ENCODE assay signal across 35 cellular contexts in the genomic region with DNA sequence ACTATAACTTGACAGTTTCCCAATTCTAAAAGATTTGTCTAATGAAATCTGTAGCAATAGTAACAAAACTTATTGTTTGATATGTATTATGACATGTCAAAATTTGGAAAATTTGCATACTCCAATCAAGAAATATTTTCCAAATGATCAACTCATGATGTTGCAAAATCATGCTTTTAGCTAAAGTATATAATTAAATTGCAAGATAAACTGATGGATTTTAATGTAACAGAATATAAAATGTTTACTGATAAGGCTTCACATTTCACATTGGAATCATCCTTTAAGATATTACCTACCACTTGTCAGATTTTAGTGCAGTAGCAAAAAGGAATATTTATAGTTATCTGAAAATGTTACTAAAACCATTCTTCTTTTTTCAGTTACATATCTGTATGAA.
DNase-seq lines count a peak whose midpoint lies in the region; ATAC-seq, FAIRE-seq and TF ChIP-seq lines count a peak whose summit lies in the region.
"Had no signal": no experiment of that assay in that cellular context is flagged by ENCODE, and none has a peak within 500 bp of the region (broad histone marks: within the 10 kb centered on the region; RNA-seq: fewer than 3 reads in every experiment).

No MANE protein-coding gene starts in this region.

- POLR2A ChIA-PET in SK-N-SH (lab: Yijun Ruan, JAX) = no interaction called here
- POLR2A ChIA-PET in PC-9 (lab: Charles Lee; ENCODE audit: unreplicated experiment) = no interaction called here

- H3K36me3 ChIP-seq in SK-N-SH (replicated peaks in 1 of 2; ENCODE audit: control insufficient read depth in 1 of 2, insufficient read depth in 2 of 2, low read length in 1 of 2) = no peaks in the 10 kb centered on the region
- no peaks in the 10 kb centered on the region for H3K36me3 ChIP-seq in PC-9 (ENCODE audit: low read depth)
- no peaks in the 10 kb centered on the region for H3K36me3 ChIP-seq in mammary epithelial cell (ENCODE audit: insufficient read depth, low read length)
- H3K36me3 ChIP-seq: BE2C; BLaER1; BLaER1 treated with 17β-estradiol and CSF1 and Interleukin-3, amounts not matched to agents 10 nM and 100 nM had no signal

- CTCF ChIA-PET in SK-N-SH (lab: Yijun Ruan, JAX) (interaction anchor here (2.7 kb wide), 1 partner anchor 12 kb away, joined by 7 read pairs; no protein-coding TSS in a partner anchor), PC-9 (lab: Charles Lee) (no interaction called here), mammary epithelial cell (lab: Charles Lee; ENCODE audit: low non-redundant PET) (no interaction called here)

- in situ Hi-C loops in mammary epithelial cell (cut with MboI; ENCODE audit: low sequenced_read_pairs in 2 of 2) = no loop called here

- ATAC-seq in SK-N-SH treated with all-trans-retinoic acid at 6 μM for 48 hours = no peak
- ATAC-seq: A549; CD8-positive, alpha-beta T cell had no signal

- H3K9me2 ChIP-seq in SK-N-SH (peaks cover 4% of the 10 kb centered on the region; the same call in 1 of the 2 replicates), PC-9 (ENCODE audit: insufficient read depth) (no peaks in the 10 kb centered on the region; the same call in 1 of the 2 replicates)

- dilution Hi-C loops in mammary epithelial cell (cut with HindIII; ENCODE audit: low sequenced_read_pairs) = no loop called here

- H3K79me2 ChIP-seq in SK-N-SH (ENCODE audit: insufficient read depth) (no peaks in the 10 kb centered on the region), PC-9 (ENCODE audit: low read depth) (no peaks in the 10 kb centered on the region), mammary epithelial cell (ENCODE audit: insufficient read depth, low read length) (no peaks in the 10 kb centered on the region)

- TF ChIP-seq RAD21 in SK-N-SH (IDR thresholded peaks at IDR 0.05; ENCODE audit: low read length) = no peak

- H2AFZ ChIP-seq in SK-N-SH (ENCODE audit: low read depth) (no peak overlapping the region), PC-9 (0 out of 2 replicates have a peak overlapping the region, but pooled peaks have one; percentile 39), mammary epithelial cell (ENCODE audit: low read depth, low read length) (no peak overlapping the region)

- no peaks in the 10 kb centered on the region for H3F3A ChIP-seq in SK-N-SH (replicated peaks; ENCODE audit: insufficient read depth)
- no peaks in the 10 kb centered on the region for H3F3A ChIP-seq in PC-9 (ENCODE audit: insufficient read depth, low read depth)

- BruUV-seq in PC-9 (replicated peaks; lab: Mats Ljungman, UMichigan) = no TSS peak
- BruUV-seq in mammary epithelial cell (replicated peaks; lab: Mats Ljungman, UMichigan) = no TSS peak

- no peak overlapping the region for H3K4me2 ChIP-seq in SK-N-SH
- no peak overlapping the region for H3K4me2 ChIP-seq in PC-9
- no peak overlapping the region for H3K4me2 ChIP-seq in mammary epithelial cell (ENCODE audit: insufficient read depth, low read depth, low read length)
- H3K4me2 ChIP-seq: A549; BLaER1; BLaER1 treated with 17β-estradiol and CSF1 and Interleukin-3, amounts not matched to agents 10 nM and 100 nM had no signal

- intact Hi-C loops in PC-9 (cut with micrococcal nuclease; ENCODE audit: unreplicated experiment) (no loop called here), mammary epithelial cell (cut with micrococcal nuclease) (no loop called here)

- H3K27ac ChIP-seq in SK-N-SH (ENCODE audit: low read depth in 2 of 2, low read length in 1 of 2) = no peak overlapping the region
- H3K27ac ChIP-seq in PC-9 = no peak overlapping the region
- no peak overlapping the region for H3K27ac ChIP-seq in mammary epithelial cell (ENCODE audit: insufficient read depth, low read depth, low read length)
- H3K27ac ChIP-seq: 22Rv1; A549; BLaER1; BLaER1 treated with 17β-estradiol and CSF1 and Interleukin-3, amounts not matched to agents 10 nM and 100 nM; C4-2B had no signal

- H4K20me1 ChIP-seq in SK-N-SH (ENCODE audit: insufficient read depth) (no peaks in the 10 kb centered on the region), PC-9 (ENCODE audit: insufficient read depth) (no peaks in the 10 kb centered on the region), mammary epithelial cell (ENCODE audit: insufficient read depth, low read length) (no peaks in the 10 kb centered on the region)
- H4K20me1 ChIP-seq: BLaER1; BLaER1 treated with 17β-estradiol and CSF1 and Interleukin-3, amounts not matched to agents 10 nM and 100 nM had no signal

- FAIRE-seq in colon (lab: Jason Lieb, UNC) (peak; percentile 18), endometrium (lab: Jason Lieb, UNC) (peak; percentile 29)
- FAIRE-seq: A204.1, A549, D721Med had no signal

- H3K4me1 ChIP-seq in SK-N-SH (ENCODE audit: control insufficient read depth in 1 of 2, insufficient read depth in 2 of 2, low read depth in 1 of 2, low read length in 1 of 2) = no peaks in the 10 kb centered on the region
- no peaks in the 10 kb centered on the region for H3K4me1 ChIP-seq in PC-9 (replicated peaks; ENCODE audit: insufficient read depth)
- H3K4me1 ChIP-seq in mammary epithelial cell (ENCODE audit: insufficient read depth, low read length) = no peaks in the 10 kb centered on the region
- H3K4me1 ChIP-seq: A549; BE2C; BLaER1; BLaER1 treated with 17β-estradiol and CSF1 and Interleukin-3, amounts not matched to agents 10 nM and 100 nM had no signal

- H3K9ac ChIP-seq in SK-N-SH (no peak overlapping the region), mammary epithelial cell (ENCODE audit: insufficient read depth, low read length) (no peak overlapping the region)
- H3K9ac ChIP-seq: BLaER1; BLaER1 treated with 17β-estradiol and CSF1 and Interleukin-3, amounts not matched to agents 10 nM and 100 nM had no signal

- H3K4me3 ChIP-seq in SK-N-SH (ENCODE audit: low read depth in 2 of 2, low read length in 1 of 2) (no peak overlapping the region), PC-9 (no peak overlapping the region), mammary epithelial cell (replicated peaks in 1 of 3; ENCODE audit: insufficient read depth in 1 of 3, low read depth in 2 of 3, low read length in 3 of 3) (no peak overlapping the region)
- H3K4me3 ChIP-seq: A549; BLaER1; BLaER1 treated with 17β-estradiol and CSF1 and Interleukin-3, amounts not matched to agents 10 nM and 100 nM had no signal

- no peak for DNase-seq in SK-N-SH
- DNase-seq in PC-9 = no peak
- DNase-seq in NCI-H1694 (lab: John Stamatoyannopoulos, UW) = no peak
- no peak for DNase-seq in NCI-H82 treated with DMSO at 0.1 percent for 48 hours (lab: John Stamatoyannopoulos, UW; ENCODE audit: unreplicated experiment)
- no peak for DNase-seq in mammary epithelial cell
- DNase-seq: 8988T; ACHN; AML-193; BE2C; C1 segment of cervical spinal cord; Caco-2; Calu3; CD4-positive, alpha-beta memory T cell; CD4-positive, alpha-beta T cell; CD4-positive, CD25-positive, alpha-beta regulatory T cell; CD8-positive, alpha-beta memory T cell; CD8-positive, alpha-beta T cell; COR-L47; DMS 273 treated with DMSO at 0.1 percent for 48 hours; DMS153; DMS53; DMS79; DMS79 treated with DMSO at 0.1 percent for 48 hours; DND-41; EL had no signal

- no peaks in the 10 kb centered on the region for H3K27me3 ChIP-seq in SK-N-SH (ENCODE audit: insufficient read depth)
- H3K27me3 ChIP-seq in PC-9 (ENCODE audit: insufficient read depth, low read depth) = no peaks in the 10 kb centered on the region
- H3K27me3 ChIP-seq in mammary epithelial cell (ENCODE audit: insufficient read depth, low read length) = no peaks in the 10 kb centered on the region
- H3K27me3 ChIP-seq: BE2C; BLaER1; BLaER1 treated with 17β-estradiol and CSF1 and Interleukin-3, amounts not matched to agents 10 nM and 100 nM had no signal

- H3K9me3 ChIP-seq in SK-N-SH (no peaks in the 10 kb centered on the region), PC-9 (ENCODE audit: insufficient read depth, low read depth) (no peaks in the 10 kb centered on the region), mammary epithelial cell (replicated peaks; ENCODE audit: insufficient read depth, low read length) (no peaks in the 10 kb centered on the region)
- H3K9me3 ChIP-seq: A549, BE2C, BLaER1 had no signal

- no peak for TF ChIP-seq CTCF in SK-N-SH (IDR thresholded peaks at IDR 0.05)
- TF ChIP-seq CTCF in PC-9 (conservative IDR thresholded peaks at IDR 0.05) = no peak
- TF ChIP-seq CTCF in mammary epithelial cell (conservative IDR thresholded peaks at IDR 0.05 in 1 of 2, IDR thresholded peaks at IDR 0.05 in 1 of 2; ENCODE audit: extremely low read depth in 1 of 2, insufficient read depth in 1 of 2, low read depth in 1 of 2, low read length in 2 of 2) = no peak

- TF ChIP-seq EP300 in SK-N-SH (IDR thresholded peaks at IDR 0.05; ENCODE audit: borderline replicate concordance in 1 of 2, low read depth in 1 of 2, low read length in 1 of 2) = no peak

TF ChIP-seq in SK-N-SH treated with all-trans-retinoic acid at 6 μM for 48 hours, 23 proteins besides CTCF, POLR2A, EP300 and RAD21 (continues in another document):
- TF ChIP-seq ARNTL (CRISPR knock-in tag; IDR thresholded peaks at IDR 0.05; ENCODE audit: borderline replicate concordance, low read depth) = no peak
- TF ChIP-seq, protein P1, sequence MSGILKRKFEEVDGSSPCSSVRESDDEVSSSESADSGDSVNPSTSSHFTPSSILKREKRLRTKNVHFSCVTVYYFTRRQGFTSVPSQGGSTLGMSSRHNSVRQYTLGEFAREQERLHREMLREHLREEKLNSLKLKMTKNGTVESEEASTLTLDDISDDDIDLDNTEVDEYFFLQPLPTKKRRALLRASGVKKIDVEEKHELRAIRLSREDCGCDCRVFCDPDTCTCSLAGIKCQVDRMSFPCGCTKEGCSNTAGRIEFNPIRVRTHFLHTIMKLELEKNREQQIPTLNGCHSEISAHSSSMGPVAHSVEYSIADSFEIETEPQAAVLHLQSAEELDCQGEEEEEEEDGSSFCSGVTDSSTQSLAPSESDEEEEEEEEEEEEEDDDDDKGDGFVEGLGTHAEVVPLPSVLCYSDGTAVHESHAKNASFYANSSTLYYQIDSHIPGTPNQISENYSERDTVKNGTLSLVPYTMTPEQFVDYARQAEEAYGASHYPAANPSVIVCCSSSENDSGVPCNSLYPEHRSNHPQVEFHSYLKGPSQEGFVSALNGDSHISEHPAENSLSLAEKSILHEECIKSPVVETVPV (CRISPR knock-in tag; IDR thresholded peaks at IDR 0.05) = no peak

TF ChIP-seq in SK-N-SH, 30 proteins besides CTCF, POLR2A, EP300 and RAD21 (continues in another document):
- TF ChIP-seq TCF12 (IDR thresholded peaks at IDR 0.05) = no peak
- no peak for TF ChIP-seq TEAD4 (IDR thresholded peaks at IDR 0.05; ENCODE audit: borderline replicate concordance, insufficient read depth)
- no peak for TF ChIP-seq RXRA (IDR thresholded peaks at IDR 0.05; ENCODE audit: borderline replicate concordance, low read depth)
